8 cellular contexts compared by ENCODE assay signal in the genomic region with DNA sequence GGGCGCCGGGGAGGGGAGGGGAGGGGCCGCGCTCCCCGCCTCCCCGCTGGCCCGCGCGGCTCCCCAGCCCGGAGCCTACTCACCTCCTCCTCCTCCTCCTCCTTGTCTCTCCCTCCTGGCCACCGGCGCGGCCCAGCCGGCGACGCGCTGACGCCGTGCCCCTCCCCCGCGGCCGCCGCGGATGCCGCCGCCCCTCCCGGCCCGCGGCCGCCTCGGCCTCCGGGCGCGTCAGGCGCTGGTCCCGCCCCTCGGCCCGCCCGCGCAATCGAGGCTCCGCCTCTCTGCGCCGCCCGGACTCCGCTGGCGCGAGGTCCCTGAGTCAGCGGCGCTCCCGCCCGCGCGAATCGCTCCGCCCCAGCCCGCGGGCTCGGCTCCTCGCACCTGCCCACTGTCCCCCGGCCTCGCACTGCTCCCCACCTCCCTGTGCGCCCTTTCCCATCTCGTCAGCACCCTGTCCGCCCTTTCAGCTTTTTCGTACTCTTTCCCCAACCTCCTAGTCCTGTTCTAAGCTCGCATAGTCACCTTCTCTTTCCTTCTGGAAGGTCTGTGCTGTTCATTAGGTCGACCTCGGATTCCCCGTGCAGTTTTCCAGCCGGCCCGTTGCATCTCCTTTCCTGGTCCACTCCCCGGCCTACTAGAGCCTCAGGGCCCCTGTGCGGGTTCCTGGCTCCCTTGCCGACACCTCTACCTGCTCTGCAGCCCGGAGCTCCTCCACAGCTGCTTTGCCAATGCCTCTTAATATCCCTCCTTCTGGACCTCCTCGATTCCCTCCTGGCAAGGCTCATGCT.
DNase-seq lines count a peak whose midpoint lies in the region.

No MANE protein-coding gene starts in this region.

- no peak overlapping the region for H2BK15ac ChIP-seq in neuronal stem cell (ENCODE audit: low read length)

- H3K27ac ChIP-seq in neuronal stem cell (replicated peaks; ENCODE audit: low read length) (peak overlapping the region; percentile 97), subcutaneous abdominal adipose tissue (ENCODE audit: low read depth, low read length) (peak overlapping the region; percentile 92)

- H3K9me3 ChIP-seq in HAP-1: peaks cover 5% of the 10 kb centered on the region; the same call in 1 of the 2 replicates
- peaks cover 0 to 7% of the 10 kb centered on the region in 2 donors for H3K9me3 ChIP-seq in neuronal stem cell (replicated peaks in 1 of 2; ENCODE audit: control insufficient read depth in 2 of 2, insufficient read depth in 1 of 2, low read depth in 1 of 2, low read length in 2 of 2)
- H3K9me3 ChIP-seq in subcutaneous abdominal adipose tissue (ENCODE audit: control insufficient read depth in 5 of 5, low read length in 5 of 5): no peaks in the 10 kb centered on the region

- H3K4me3 ChIP-seq in HAP-1 (peak overlapping the region; percentile 28), neuronal stem cell (ENCODE audit: low read length in 2 of 2) (peak overlapping the region; percentile 74 to 86), subcutaneous abdominal adipose tissue (ENCODE audit: low read depth in 1 of 5, low read length in 5 of 5) (peak overlapping the region; percentile 72 to 90 (median 89))

- H4K8ac ChIP-seq in neuronal stem cell (ENCODE audit: low read depth, low read length): no peak overlapping the region

- no peak overlapping the region for H2BK12ac ChIP-seq in neuronal stem cell (ENCODE audit: low read length)

- peak overlapping the region; percentile 92 for H2AFZ ChIP-seq in neuronal stem cell (ENCODE audit: low read length)

- peak; percentile 75 for DNase-seq in GF-D8 (lab: John Stamatoyannopoulos, UW)
- DNase-seq in HAP-1 (ENCODE audit: low spot score in 2 of 2): peak; percentile 88 to 93
- peak; percentile 82 for DNase-seq in M059J (ENCODE audit: low read depth)
- DNase-seq in SHP77 treated with DMSO at 0.1 percent for 48 hours (lab: John Stamatoyannopoulos, UW): peak; percentile 24
- peak; percentile 80 for DNase-seq in activated gamma-delta T cell treated with anti-CD3 and anti-CD28 coated beads, Interleukin-2, amount 50 U/mL, for 16 hours (ENCODE audit: low read depth)
- DNase-seq in foreskin melanocyte: peak; percentile 69
- DNase-seq in neuronal stem cell (ENCODE audit: low spot score): peak; percentile 88

- peak overlapping the region; percentile 76 for H3K18ac ChIP-seq in neuronal stem cell (ENCODE audit: low read length)

- WGBS in neuronal stem cell (ENCODE audit: extremely low coverage in 2 of 2, insufficient read length in 2 of 2, insufficient replicate concordance in 1 of 2), 2 donors: no CpG with 5 or more reads among the region's 77 CpGs

- H2BK120ac ChIP-seq in neuronal stem cell (ENCODE audit: low read depth, low read length): no peak overlapping the region

- no peak overlapping the region for H2AK5ac ChIP-seq in neuronal stem cell (ENCODE audit: low read depth, low read length)

- peaks cover 32% of the 10 kb centered on the region for H3K4me1 ChIP-seq in HAP-1
- H3K4me1 ChIP-seq in neuronal stem cell (ENCODE audit: control insufficient read depth in 2 of 2, insufficient read depth in 1 of 2, low read depth in 1 of 2, low read length in 2 of 2): peaks cover 8 to 10% of the 10 kb centered on the region in 2 donors
- peaks cover 0 to 33% (median 23%) of the 10 kb centered on the region in 5 donors for H3K4me1 ChIP-seq in subcutaneous abdominal adipose tissue (ENCODE audit: control insufficient read depth in 5 of 5, insufficient read depth in 5 of 5, low read length in 5 of 5)

- no peak overlapping the region for H4K91ac ChIP-seq in neuronal stem cell (ENCODE audit: low read depth, low read length, poor library complexity)

- H3K36me3 ChIP-seq in HAP-1 (replicated peaks): no peaks in the 10 kb centered on the region; the same call in 1 of the 2 replicates
- no peaks in the 10 kb centered on the region for H3K36me3 ChIP-seq in neuronal stem cell (replicated peaks in 1 of 2; ENCODE audit: control insufficient read depth in 2 of 2, insufficient read depth in 2 of 2, low read length in 2 of 2)
- H3K36me3 ChIP-seq in subcutaneous abdominal adipose tissue (ENCODE audit: control insufficient read depth in 5 of 5, insufficient read depth in 5 of 5, low read length in 5 of 5): no peaks in the 10 kb centered on the region

- peak overlapping the region; percentile 83 for H3K9ac ChIP-seq in neuronal stem cell (ENCODE audit: low read depth, low read length, poor library complexity)
- H3K9ac ChIP-seq in subcutaneous abdominal adipose tissue (ENCODE audit: low read length in 5 of 5): peak overlapping the region; percentile 16 to 97 (median 84)

- H3K14ac ChIP-seq in neuronal stem cell (ENCODE audit: low read length): no peak overlapping the region

- H3K27me3 ChIP-seq in HAP-1 (ENCODE audit: low read depth) (no peaks in the 10 kb centered on the region), neuronal stem cell (ENCODE audit: control insufficient read depth in 3 of 3, insufficient read depth in 3 of 3, low read depth in 1 of 3, low read length in 3 of 3) (no peaks in the 10 kb centered on the region), subcutaneous abdominal adipose tissue (ENCODE audit: control insufficient read depth in 5 of 5, insufficient read depth in 4 of 5, low read length in 5 of 5) (no peaks in the 10 kb centered on the region)

- H3K79me1 ChIP-seq in neuronal stem cell (ENCODE audit: low read depth, low read length): no peaks in the 10 kb centered on the region

- in situ Hi-C loops in HAP-1 (cut with MboI; ENCODE audit: low sequenced_read_pairs): no loop called here

- no peak overlapping the region for H3K4ac ChIP-seq in neuronal stem cell (ENCODE audit: low read length)

- H3K4me2 ChIP-seq in neuronal stem cell (ENCODE audit: insufficient read depth, low read length, poor library complexity, severe bottlenecking): peak overlapping the region; percentile 89

- H3K23ac ChIP-seq in neuronal stem cell (ENCODE audit: low read depth, low read length, poor library complexity): peak overlapping the region; percentile 93

- peak overlapping the region; percentile 98 for H2BK5ac ChIP-seq in neuronal stem cell (ENCODE audit: low read length)

Comparison
In these comparisons a context has a peak if more than half of its experiments do, and no peak if none do; other contexts are left out.
1. Peak in every context shown above with its lines: DNase-seq, H3K4me3 ChIP-seq and H3K27ac ChIP-seq.
2. DNase-seq: peak in every context shown above with its lines; median percentile 90 in HAP-1; 88 in neuronal stem cell; 82 in M059J; 80 in activated gamma-delta T cell treated with anti-CD3 and anti-CD28 coated beads, Interleukin-2, amount 50 U/mL, for 16 hours; 75 in GF-D8; 69 in foreskin melanocyte; 24 in SHP77 treated with DMSO at 0.1 percent for 48 hours.
3. H3K4me3 ChIP-seq: peak in every context shown above with its lines; median percentile 89 in subcutaneous abdominal adipose tissue; 80 in neuronal stem cell; 28 in HAP-1.